Comparison of ENCODE assay signal across 16 cellular contexts in genomic region chr20:41161886-41162285, GRCh38. TPM values are rescaled to one million over a fixed set of nuclear protein-coding genes. Genes with fewer than 3 reads are reported as not detected.
DNase-seq lines count a peak whose midpoint lies in the region; ATAC-seq and TF ChIP-seq lines count a peak whose summit lies in the region.
"Had no signal": no experiment of that assay in that cellular context is flagged by ENCODE, and none has a peak within 500 bp of the region (broad histone marks: within the 10 kb centered on the region; RNA-seq: fewer than 3 reads in every experiment).

No MANE protein-coding gene starts in this region.

- peak overlapping the region; percentile 10 to 43 for H3K27ac ChIP-seq in ascending aorta
- H3K27ac ChIP-seq: A549 had no signal

- no peaks in the 10 kb centered on the region for H3K27me3 ChIP-seq in ascending aorta

- H3K9me3 Mint-ChIP-seq in activated CD4-positive, alpha-beta T cell treated with anti-CD3 and anti-CD28 coated beads, Interleukin-2, amount 10 ng/mL, durations not matched to agents 24 days and 14 days = no peaks in the 10 kb centered on the region
- no peaks in the 10 kb centered on the region for H3K9me3 Mint-ChIP-seq in natural killer cell treated with Interleukin-12 subunit alpha and Interleukin-12 subunit beta and Interleukin-15 and Interleukin-18, amount 100 ng/mL, for 72 hours
- H3K9me3 Mint-ChIP-seq: dendritic cell treated with granulocyte-macrophage colony-stimulating factor and Interleukin-4, amounts not matched to agents 40 ng/mL and 50 ng/mL, for 4 days had no signal

- no peak for DNase-seq in activated CD4-positive, alpha-beta T cell treated with anti-CD3 and anti-CD28 coated beads, Interleukin-2, amount 10 ng/mL, durations not matched to agents 24 days and 14 days
- no peak for DNase-seq in activated CD4-positive, alpha-beta T cell treated with anti-CD3 and anti-CD28 coated beads, Interleukin-2, amount 50 U/mL, for 1 hour
- DNase-seq in NCI-H69 (lab: John Stamatoyannopoulos, UW) = peak; percentile 2
- DNase-seq in ascending aorta (ENCODE audit: low spot score in 2 of 2) = no peak
- no peak for DNase-seq in natural killer cell treated with Interleukin-12 subunit alpha and Interleukin-12 subunit beta and Interleukin-15 and Interleukin-18, amount 100 ng/mL, for 72 hours (ENCODE audit: low spot score)
- no peak for DNase-seq in superior temporal gyrus (ENCODE audit: extremely low spot score)
- no peak for DNase-seq in stimulated activated naive CD4-positive, alpha-beta T cell treated with Interleukin-2 at 50 U/mL for 16 hours (lab: John Stamatoyannopoulos, UW)
- DNase-seq: COR-L47, GOT3, KG1, NCI-H1436 treated with DMSO at 0.1 percent for 48 hours had no signal

- H3K9me3 ChIP-seq in ascending aorta = no peaks in the 10 kb centered on the region
- H3K9me3 ChIP-seq: A549 had no signal

- H3K27me3 Mint-ChIP-seq in activated CD4-positive, alpha-beta T cell treated with anti-CD3 and anti-CD28 coated beads, Interleukin-2, amount 10 ng/mL, durations not matched to agents 24 days and 14 days = peaks cover 2% of the 10 kb centered on the region
- H3K27me3 Mint-ChIP-seq in natural killer cell treated with Interleukin-12 subunit alpha and Interleukin-12 subunit beta and Interleukin-15 and Interleukin-18, amount 100 ng/mL, for 72 hours = no peaks in the 10 kb centered on the region

- peaks cover 64% of the 10 kb centered on the region for H3K36me3 Mint-ChIP-seq in activated CD4-positive, alpha-beta T cell treated with anti-CD3 and anti-CD28 coated beads, Interleukin-2, amount 10 ng/mL, durations not matched to agents 24 days and 14 days (ENCODE audit: low read depth)
- H3K36me3 Mint-ChIP-seq in natural killer cell treated with Interleukin-12 subunit alpha and Interleukin-12 subunit beta and Interleukin-15 and Interleukin-18, amount 100 ng/mL, for 72 hours = peaks cover 21% of the 10 kb centered on the region

- H3K36me3 ChIP-seq in ascending aorta = peaks cover 59 to 60% of the 10 kb centered on the region in 2 donors

- no peak for ATAC-seq in natural killer cell treated with Interleukin-12 subunit alpha and Interleukin-12 subunit beta and Interleukin-15 and Interleukin-18, amount 100 ng/mL, for 72 hours
- ATAC-seq in HG03139 (IDR thresholded peaks at IDR 0.05; ENCODE audit: unreplicated experiment) = no peak

- TF ChIP-seq CTCF in ascending aorta (IDR thresholded peaks at IDR 0.05) = no peak

- H3K4me3 ChIP-seq in ascending aorta = no peak overlapping the region
- H3K4me3 ChIP-seq: A549, lung, skin epidermis had no signal

- intact Hi-C loops in activated CD4-positive, alpha-beta T cell treated with anti-CD3 and anti-CD28 coated beads, Interleukin-2, amount 10 ng/mL, durations not matched to agents 24 days and 14 days (cut with micrococcal nuclease) = no loop called here
- intact Hi-C loops in ascending aorta (cut with DNase I) = no loop called here

- H3K4me1 ChIP-seq in ascending aorta = peaks cover 0 to 15% of the 10 kb centered on the region in 2 donors
- H3K4me1 ChIP-seq: A549 had no signal

- no peak overlapping the region for H3K4me3 Mint-ChIP-seq in activated CD4-positive, alpha-beta T cell treated with anti-CD3 and anti-CD28 coated beads, Interleukin-2, amount 10 ng/mL, durations not matched to agents 24 days and 14 days
- H3K4me3 Mint-ChIP-seq in natural killer cell treated with Interleukin-12 subunit alpha and Interleukin-12 subunit beta and Interleukin-15 and Interleukin-18, amount 100 ng/mL, for 72 hours = no peak overlapping the region
- H3K4me3 Mint-ChIP-seq: dendritic cell treated with granulocyte-macrophage colony-stimulating factor and Interleukin-4, amounts not matched to agents 40 ng/mL and 50 ng/mL, for 4 days had no signal

- peaks cover 66% of the 10 kb centered on the region for H3K4me1 Mint-ChIP-seq in activated CD4-positive, alpha-beta T cell treated with anti-CD3 and anti-CD28 coated beads, Interleukin-2, amount 10 ng/mL, durations not matched to agents 24 days and 14 days
- H3K4me1 Mint-ChIP-seq in natural killer cell treated with Interleukin-12 subunit alpha and Interleukin-12 subunit beta and Interleukin-15 and Interleukin-18, amount 100 ng/mL, for 72 hours (ENCODE audit: low read depth in 2 of 2) = peaks cover 46 to 59% of the 10 kb centered on the region in 2 donors

- peak overlapping the region; percentile 61 for H3K27ac Mint-ChIP-seq in activated CD4-positive, alpha-beta T cell treated with anti-CD3 and anti-CD28 coated beads, Interleukin-2, amount 10 ng/mL, durations not matched to agents 24 days and 14 days
- peak overlapping the region; percentile 27 to 99 for H3K27ac Mint-ChIP-seq in natural killer cell treated with Interleukin-12 subunit alpha and Interleukin-12 subunit beta and Interleukin-15 and Interleukin-18, amount 100 ng/mL, for 72 hours
- H3K27ac Mint-ChIP-seq: dendritic cell treated with granulocyte-macrophage colony-stimulating factor and Interleukin-4, amounts not matched to agents 40 ng/mL and 50 ng/mL, for 4 days had no signal

RNA-seq across cellular contexts. Expression of gene PLCG1, which starts 24.5 kb away (rescaled TPM):
- 246 and 255 TPM in 2 replicates for total RNA-seq in activated CD4-positive, alpha-beta T cell treated with anti-CD3 and anti-CD28 coated beads, Interleukin-2, amount 10 ng/mL, durations not matched to agents 24 days and 14 days
- total RNA-seq in ascending aorta = 168 TPM
- 100 to 1,000 TPM in 1 of 2 donors, 10 to 100 TPM in 1; 54.6 to 114 TPM for total RNA-seq in natural killer cell treated with Interleukin-12 subunit alpha and Interleukin-12 subunit beta and Interleukin-15 and Interleukin-18, amount 100 ng/mL, for 72 hours
